ENCODE assay signal across 13 cellular contexts in the genomic region with DNA sequence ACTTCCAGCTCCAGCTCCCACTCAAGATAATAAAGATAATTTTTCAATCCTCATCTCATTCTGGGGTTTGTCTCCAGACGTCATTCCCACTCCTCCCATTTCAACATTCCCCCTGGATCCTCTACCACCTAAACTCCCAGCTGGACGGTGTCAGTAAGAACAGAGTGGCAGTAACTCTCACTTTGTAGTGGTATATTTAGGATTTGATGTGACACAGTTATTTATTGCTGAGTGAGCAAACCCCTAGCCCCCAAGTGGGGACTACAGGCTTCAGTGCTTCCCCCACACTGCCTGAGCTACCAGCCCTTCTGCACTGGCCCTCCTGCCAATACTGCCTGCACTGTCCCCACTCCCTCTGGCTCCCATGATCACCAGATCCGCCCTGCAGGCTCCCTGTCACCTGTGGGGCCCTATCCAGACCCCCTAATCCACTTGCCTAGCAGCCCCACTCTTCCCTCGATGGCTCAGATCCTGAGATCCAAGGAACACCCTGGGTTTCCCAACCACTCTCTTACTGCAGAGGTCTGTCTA. TPM values are rescaled to one million over a fixed set of nuclear protein-coding genes. Genes with fewer than 3 reads are reported as not detected.
DNase-seq lines count a peak whose midpoint lies in the region; ATAC-seq and TF ChIP-seq lines count a peak whose summit lies in the region.
"Had no signal": no experiment of that assay in that cellular context is flagged by ENCODE, and none has a peak within 500 bp of the region (broad histone marks: within the 10 kb centered on the region; RNA-seq: fewer than 3 reads in every experiment).

No MANE protein-coding gene starts in this region.

- no peak overlapping the region for H3K27ac Mint-ChIP-seq in MCF 10A (ENCODE audit: low read depth, unreplicated experiment)
- peak overlapping the region; percentile 85 for H3K27ac Mint-ChIP-seq in activated CD8-positive, alpha-beta T cell treated with anti-CD3 and anti-CD28 coated beads for 36 hours

- in situ Hi-C loops in GM13977 (cut with MboI; ENCODE audit: low pct_unique_long_range_greater_than_20kb, low sequenced_read_pairs, unreplicated experiment): no loop called here

- peaks cover 39% of the 10 kb centered on the region for H3K4me1 Mint-ChIP-seq in MCF 10A (ENCODE audit: insufficient read depth, unreplicated experiment)
- peaks cover 70% of the 10 kb centered on the region for H3K4me1 Mint-ChIP-seq in activated CD8-positive, alpha-beta T cell treated with anti-CD3 and anti-CD28 coated beads for 36 hours (ENCODE audit: low read depth)

- TF ChIP-seq CTCF in MCF 10A (IDR thresholded peaks at IDR 0.05; ENCODE audit: unreplicated experiment) (no peak), breast epithelium (IDR thresholded peaks at IDR 0.05) (no peak), lower lobe of right lung (IDR thresholded peaks at IDR 0.05) (no peak), sigmoid colon (IDR thresholded peaks at IDR 0.05) (no peak), GM13977 (IDR thresholded peaks at IDR 0.05; ENCODE audit: extremely low read depth, insufficient read depth, missing control alignments) (no peak)
- TF ChIP-seq CTCF in activated CD8-positive, alpha-beta T cell treated with anti-CD3 and anti-CD28 coated beads for 36 hours (IDR thresholded peaks at IDR 0.05): no peak

- ATAC-seq in activated CD8-positive, alpha-beta T cell treated with anti-CD3 and anti-CD28 coated beads for 36 hours: no peak
- ATAC-seq in lower lobe of right lung (no peak), HG03432 (IDR thresholded peaks at IDR 0.05; ENCODE audit: unreplicated experiment) (no peak)
- ATAC-seq: body of pancreas had no signal

- H3K9ac ChIP-seq in subcutaneous abdominal adipose tissue (ENCODE audit: low read length in 5 of 5): peak overlapping the region in 4 of 5 donors; percentile 4 to 61 (median 42)

- H3K9me3 ChIP-seq in breast epithelium (no peaks in the 10 kb centered on the region), lower lobe of right lung (no peaks in the 10 kb centered on the region), subcutaneous abdominal adipose tissue (ENCODE audit: control insufficient read depth in 5 of 5, low read length in 5 of 5) (no peaks in the 10 kb centered on the region), sigmoid colon (no peaks in the 10 kb centered on the region)
- H3K9me3 ChIP-seq: body of pancreas had no signal

- no peaks in the 10 kb centered on the region for H3K36me3 ChIP-seq in breast epithelium
- H3K36me3 ChIP-seq in lower lobe of right lung: peaks cover 38% of the 10 kb centered on the region
- H3K36me3 ChIP-seq in subcutaneous abdominal adipose tissue (ENCODE audit: control insufficient read depth in 5 of 5, insufficient read depth in 5 of 5, low read length in 5 of 5): peaks cover 0 to 46% (median 24%) of the 10 kb centered on the region in 5 donors
- peaks cover 0 to 30% (median 7%) of the 10 kb centered on the region in 4 donors for H3K36me3 ChIP-seq in sigmoid colon

- H3K27me3 Mint-ChIP-seq in MCF 10A (ENCODE audit: insufficient read depth, unreplicated experiment): no peaks in the 10 kb centered on the region
- no peaks in the 10 kb centered on the region for H3K27me3 Mint-ChIP-seq in activated CD8-positive, alpha-beta T cell treated with anti-CD3 and anti-CD28 coated beads for 36 hours

- POLR2A ChIA-PET in MCF 10A (lab: Yijun Ruan, JAX): interaction anchor here (0.6 to 1.1 kb wide), 5 partner anchors 45 to 1655 kb away, joined by 3 to 6 read pairs (median 3); partner anchors contain the start of genes ABHD16A, HSPA1A and HSPA1L
- POLR2A ChIA-PET in activated CD8-positive, alpha-beta T cell treated with anti-CD3 and anti-CD28 coated beads for 36 hours (lab: Charles Lee): interaction anchor here (1.0 to 2.2 kb wide), 2 partner anchors 45 to 172 kb away, joined by 3 to 5 read pairs; partner anchors contain the start of gene ABHD16A

- H3K4me1 ChIP-seq in breast epithelium: peaks cover 12 to 15% of the 10 kb centered on the region in 2 donors
- peaks cover 56% of the 10 kb centered on the region for H3K4me1 ChIP-seq in lower lobe of right lung
- H3K4me1 ChIP-seq in subcutaneous abdominal adipose tissue (ENCODE audit: control insufficient read depth in 5 of 5, insufficient read depth in 5 of 5, low read length in 5 of 5): peaks cover 12 to 56% (median 49%) of the 10 kb centered on the region in 5 donors
- H3K4me1 ChIP-seq in sigmoid colon: peaks cover 0 to 59% (median 52%) of the 10 kb centered on the region in 4 donors

- 86 to 88% methylated on average over 4 of the region's 4 CpGs for WGBS in sigmoid colon, 2 donors

- CTCF ChIA-PET in MCF 10A (lab: Yijun Ruan, JAX): interaction anchor here (1.0 kb wide), 1 partner anchor 132 kb away, joined by 4 read pairs; no protein-coding TSS in a partner anchor
- CTCF ChIA-PET in activated CD8-positive, alpha-beta T cell treated with anti-CD3 and anti-CD28 coated beads for 36 hours (lab: Charles Lee): interaction anchor here (1.0 to 1.3 kb wide), 2 partner anchors 107 to 113 kb away, joined by 3 read pairs; no protein-coding TSS in a partner anchor

- H3K27me3 ChIP-seq in breast epithelium: no peaks in the 10 kb centered on the region
- no peaks in the 10 kb centered on the region for H3K27me3 ChIP-seq in lower lobe of right lung (ENCODE audit: low read depth)
- H3K27me3 ChIP-seq in subcutaneous abdominal adipose tissue (ENCODE audit: control insufficient read depth in 5 of 5, insufficient read depth in 4 of 5, low read length in 5 of 5): no peaks in the 10 kb centered on the region
- H3K27me3 ChIP-seq in sigmoid colon: no peaks in the 10 kb centered on the region
- H3K27me3 ChIP-seq: body of pancreas had no signal

- TF ChIP-seq POLR2A in breast epithelium (IDR thresholded peaks at IDR 0.05): no peak
- no peak for TF ChIP-seq POLR2A in sigmoid colon (IDR thresholded peaks at IDR 0.05)

- no peak for DNase-seq in MCF 10A (ENCODE audit: unreplicated experiment)
- DNase-seq in breast epithelium (ENCODE audit: low spot score in 2 of 2): no peak
- no peak for DNase-seq in activated CD8-positive, alpha-beta T cell treated with anti-CD3 and anti-CD28 coated beads for 36 hours
- DNase-seq in lower lobe of right lung: no peak
- DNase-seq in sigmoid colon: no peak
- DNase-seq in GM13977 (ENCODE audit: low spot score): no peak
- DNase-seq: AML-193, body of pancreas, NCI-H2171 treated with DMSO at 0.1 percent for 48 hours, Right ventricle myocardium superior had no signal

- BruUV-seq in MCF 10A (replicated peaks; lab: Mats Ljungman, UMichigan): no TSS peak

- peak overlapping the region; percentile 89 for H3K4me3 Mint-ChIP-seq in MCF 10A (ENCODE audit: unreplicated experiment)
- H3K4me3 Mint-ChIP-seq in activated CD8-positive, alpha-beta T cell treated with anti-CD3 and anti-CD28 coated beads for 36 hours: peak overlapping the region; percentile 98

- H3K4me3 ChIP-seq in breast epithelium (peak overlapping the region in 1 of 3 donors; percentile 43), lower lobe of right lung (peak overlapping the region; percentile 3), subcutaneous abdominal adipose tissue (ENCODE audit: low read depth in 1 of 5, low read length in 5 of 5) (no peak overlapping the region), sigmoid colon (no peak overlapping the region)
- H3K4me3 ChIP-seq: body of pancreas had no signal

- no peak for TF ChIP-seq EP300 in sigmoid colon (IDR thresholded peaks at IDR 0.05)

- H3K36me3 Mint-ChIP-seq in MCF 10A (ENCODE audit: insufficient read depth, unreplicated experiment): peaks cover 46% of the 10 kb centered on the region
- H3K36me3 Mint-ChIP-seq in activated CD8-positive, alpha-beta T cell treated with anti-CD3 and anti-CD28 coated beads for 36 hours (ENCODE audit: low read depth): peaks cover 62% of the 10 kb centered on the region

- intact Hi-C loops in MCF 10A (cut with micrococcal nuclease): no loop called here
- intact Hi-C loops in breast epithelium (cut with DNase I; ENCODE audit: low total_unique reads): loop anchor here (10.0 kb wide), 1 partner anchor 177 kb away; no protein-coding TSS in a partner anchor
- intact Hi-C loops in activated CD8-positive, alpha-beta T cell treated with anti-CD3 and anti-CD28 coated beads for 36 hours (cut with micrococcal nuclease): no loop called here
- intact Hi-C loops in lower lobe of right lung (cut with DNase I): no loop called here
- intact Hi-C loops in sigmoid colon (cut with DNase I): no loop called here

- peak overlapping the region in 1 of 2 donors; percentile 12 for H3K27ac ChIP-seq in breast epithelium
- H3K27ac ChIP-seq in lower lobe of right lung: peak overlapping the region; percentile 6
- no peak overlapping the region for H3K27ac ChIP-seq in subcutaneous abdominal adipose tissue (ENCODE audit: low read depth, low read length)
- peak overlapping the region in 2 of 4 donors; percentile 5 to 98 for H3K27ac ChIP-seq in sigmoid colon
- H3K27ac ChIP-seq: body of pancreas, epithelial cell of prostate had no signal

- no peaks in the 10 kb centered on the region for H3K9me3 Mint-ChIP-seq in MCF 10A (ENCODE audit: unreplicated experiment)
- H3K9me3 Mint-ChIP-seq in activated CD8-positive, alpha-beta T cell treated with anti-CD3 and anti-CD28 coated beads for 36 hours: no peaks in the 10 kb centered on the region

RNA-seq across cellular contexts. Expression of gene C6orf47, which starts 2.4 kb away (rescaled TPM):
- total RNA-seq in MCF 10A (2022) (15.5 and 16.6 TPM in 2 replicates), breast epithelium (10 to 100 TPM; 20.3 to 27.4 (median 24.8) TPM), lower lobe of right lung (24.7 TPM), sigmoid colon (10 to 100 TPM; 25.0 to 31.3 (median 26.7) TPM)
- total RNA-seq in activated CD8-positive, alpha-beta T cell treated with anti-CD3 and anti-CD28 coated beads for 36 hours: 10 to 100 TPM; 11.4 to 11.7 TPM
- polyA plus RNA-seq in sigmoid colon: 10 to 100 TPM; 22.2 to 32.6 (median 24.5) TPM

RNA-seq across cellular contexts. Expression of gene APOM, which starts 2.5 kb away (rescaled TPM):
- total RNA-seq in MCF 10A (2022) (5.0 and 5.2 TPM in 2 replicates), breast epithelium (1 to 10 TPM; 1.3 to 4.8 (median 4.6) TPM), lower lobe of right lung (1.6 TPM), sigmoid colon (1 to 10 TPM in 3 of 4 donors, not detected in 1; 3.3 to 7.2 (median 3.6) TPM)
- 1 to 10 TPM; 4.4 to 4.9 TPM for total RNA-seq in activated CD8-positive, alpha-beta T cell treated with anti-CD3 and anti-CD28 coated beads for 36 hours
- polyA plus RNA-seq in sigmoid colon: 1 to 10 TPM; 2.3 to 3.6 (median 3.6) TPM

RNA-seq across cellular contexts. Expression of gene BAG6, which starts 5.8 kb away (rescaled TPM):
- total RNA-seq in MCF 10A (2022) (290 and 291 TPM in 2 replicates), breast epithelium (100 to 1,000 TPM; 154 to 170 (median 157) TPM), lower lobe of right lung (253 TPM), sigmoid colon (100 to 1,000 TPM; 119 to 218 (median 144) TPM)
- total RNA-seq in activated CD8-positive, alpha-beta T cell treated with anti-CD3 and anti-CD28 coated beads for 36 hours: 100 to 1,000 TPM; 303 to 318 TPM
- 100 to 1,000 TPM in 2 of 3 donors, 10 to 100 TPM in 1; 99.7 to 231 (median 133) TPM for polyA plus RNA-seq in sigmoid colon

RNA-seq across cellular contexts. Expression of gene GPANK1, which starts 6.6 kb away (rescaled TPM):
- total RNA-seq in MCF 10A (2022) (13.0 and 13.6 TPM in 2 replicates), breast epithelium (10 to 100 TPM; 16.2 to 22.2 (median 20.0) TPM), lower lobe of right lung (15.4 TPM), sigmoid colon (10 to 100 TPM; 17.2 to 29.6 (median 26.4) TPM)
- 10 to 100 TPM; 29.4 to 30.9 TPM for total RNA-seq in activated CD8-positive, alpha-beta T cell treated with anti-CD3 and anti-CD28 coated beads for 36 hours
- polyA plus RNA-seq in sigmoid colon: 10 to 100 TPM; 15.3 to 22.8 (median 18.3) TPM

RNA-seq across cellular contexts. Expression of gene CSNK2B, which starts 7.7 kb away (rescaled TPM):
- total RNA-seq in MCF 10A (2022) (197 and 209 TPM in 2 replicates), breast epithelium (100 to 1,000 TPM; 135 to 180 (median 178) TPM), lower lobe of right lung (117 TPM), sigmoid colon (100 to 1,000 TPM; 188 to 227 (median 209) TPM)
- 100 to 1,000 TPM; 241 to 247 TPM for total RNA-seq in activated CD8-positive, alpha-beta T cell treated with anti-CD3 and anti-CD28 coated beads for 36 hours
- polyA plus RNA-seq in sigmoid colon: 100 to 1,000 TPM; 198 to 232 (median 206) TPM
